Comparison of ENCODE assay signal across 8 cellular contexts in the genomic region with DNA sequence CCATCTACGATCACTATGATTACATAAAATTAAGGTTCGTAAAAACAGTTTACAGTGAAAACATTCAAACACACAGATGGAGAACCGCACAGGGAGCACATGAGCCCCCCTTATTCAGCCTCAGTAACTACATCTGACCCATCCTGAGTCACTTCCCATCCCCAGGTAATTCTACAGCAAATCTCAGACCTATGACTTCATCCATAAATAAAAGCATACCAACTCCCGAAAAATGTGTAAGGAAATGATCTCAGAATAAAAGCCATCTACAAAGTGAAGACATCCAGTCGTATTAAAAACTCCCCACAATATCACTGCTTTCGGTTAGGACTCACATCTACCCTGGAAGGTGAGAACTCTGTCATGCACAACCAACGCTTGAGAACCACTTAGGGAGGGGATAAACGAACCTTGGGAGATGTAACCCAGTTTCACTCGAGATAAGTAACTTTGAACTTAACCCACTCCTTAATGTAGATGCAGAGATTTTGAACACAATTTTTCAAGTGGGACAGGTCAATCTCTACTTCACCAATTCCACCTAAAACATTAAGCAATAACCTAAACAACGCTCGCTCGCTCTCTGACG. TPM values are rescaled to one million over a fixed set of nuclear protein-coding genes. Genes with fewer than 3 reads are reported as not detected.
DNase-seq lines count a peak whose midpoint lies in the region; TF ChIP-seq lines count a peak whose summit lies in the region.

No MANE protein-coding gene starts in this region.

- H3K4me1 ChIP-seq in OCI-LY7 (ENCODE audit: insufficient read depth, low read length, poor library complexity, severe bottlenecking) (peaks cover 28% of the 10 kb centered on the region), ectodermal cell (ENCODE audit: control insufficient read depth, insufficient read depth, low read length) (peaks cover 10% of the 10 kb centered on the region)

- H2AFZ ChIP-seq in OCI-LY7 (ENCODE audit: low read length) (peak overlapping the region; percentile 3; the same call in 1 of the 2 replicates), neural cell (ENCODE audit: low read depth, low read length) (no peak overlapping the region)

- no peaks in the 10 kb centered on the region for H3F3A ChIP-seq in neural cell (ENCODE audit: insufficient read depth, low read length, poor library complexity, severe bottlenecking)

- H3K79me2 ChIP-seq in OCI-LY7 (ENCODE audit: insufficient read depth, low read depth, low read length): peaks cover 40% of the 10 kb centered on the region
- peaks cover 12% of the 10 kb centered on the region for H3K79me2 ChIP-seq in neural cell (replicated peaks; ENCODE audit: insufficient read depth, low read length)

- H3K9me3 ChIP-seq in OCI-LY7 (ENCODE audit: low read length) (no peaks in the 10 kb centered on the region), ectodermal cell (ENCODE audit: control insufficient read depth, low read length) (no peaks in the 10 kb centered on the region), neural cell (ENCODE audit: low read length) (no peaks in the 10 kb centered on the region)

- H3K27ac ChIP-seq in OCI-LY7 (ENCODE audit: low read depth, low read length, poor library complexity, severe bottlenecking) (peak overlapping the region; percentile 58), ectodermal cell (ENCODE audit: insufficient read depth, low read depth, low read length, poor library complexity, severe bottlenecking) (no peak overlapping the region), neural cell (ENCODE audit: low read length) (peak overlapping the region; percentile 83)

- no peak for TF ChIP-seq EP300 in neural cell (conservative IDR thresholded peaks at IDR 0.05; ENCODE audit: poor library complexity, severe bottlenecking)

- CTCF ChIA-PET in OCI-LY7 (lab: Charles Lee; ENCODE audit: unreplicated experiment): no interaction called here

- no peaks in the 10 kb centered on the region for H3K9me2 ChIP-seq in OCI-LY7 (ENCODE audit: insufficient read depth, low read length)
- H3K9me2 ChIP-seq in neural cell (ENCODE audit: insufficient read depth, low read length): no peaks in the 10 kb centered on the region

- H3K9ac ChIP-seq in neural cell (ENCODE audit: low read length): peak overlapping the region; percentile 85

- no peaks in the 10 kb centered on the region for H3K27me3 ChIP-seq in GM06990 (replicated peaks; ENCODE audit: control insufficient read depth, insufficient read depth, low read length)
- H3K27me3 ChIP-seq in ectodermal cell (ENCODE audit: control insufficient read depth, insufficient read depth, low read length, poor library complexity, severe bottlenecking): no peaks in the 10 kb centered on the region
- no peaks in the 10 kb centered on the region for H3K27me3 ChIP-seq in neural cell (ENCODE audit: insufficient read depth, low read depth, low read length)

- TF ChIP-seq RAD21 in neural cell (conservative IDR thresholded peaks at IDR 0.05): no peak

- H3K4me2 ChIP-seq in OCI-LY7 (ENCODE audit: low read length): peak overlapping the region; percentile 89
- peak overlapping the region; percentile 81 for H3K4me2 ChIP-seq in neural cell (ENCODE audit: low read length)

- POLR2A ChIA-PET in OCI-LY7 (lab: Charles Lee): interaction anchor here (1.2 kb wide), 1 partner anchor 20 kb away, joined by 3 read pairs; no protein-coding TSS in a partner anchor

- 41% methylated on average over 13 of the region's 13 CpGs for WGBS in ectodermal cell, 2 experiments

- H4K20me1 ChIP-seq in OCI-LY7 (ENCODE audit: insufficient read depth, low read length) (peaks cover 22% of the 10 kb centered on the region; the same call in 1 of the 2 replicates), neural cell (ENCODE audit: insufficient read depth) (no peaks in the 10 kb centered on the region)

- peaks cover 12% of the 10 kb centered on the region for H3K36me3 ChIP-seq in GM06990 (ENCODE audit: control insufficient read depth, insufficient read depth, low read length)
- peaks cover 46% of the 10 kb centered on the region for H3K36me3 ChIP-seq in OCI-LY7 (ENCODE audit: insufficient read depth, low read length)
- peaks cover 27% of the 10 kb centered on the region for H3K36me3 ChIP-seq in ectodermal cell (ENCODE audit: control insufficient read depth, insufficient read depth, low read length)
- H3K36me3 ChIP-seq in neural cell (ENCODE audit: insufficient read depth, low read length): no peaks in the 10 kb centered on the region

- H3K4me3 ChIP-seq in GM06990 (replicated peaks; ENCODE audit: low read depth, low read length) (peak overlapping the region; percentile 94), OCI-LY7 (ENCODE audit: low read depth, low read length, poor library complexity, severe bottlenecking) (peak overlapping the region; percentile 84), ectodermal cell (ENCODE audit: insufficient read depth, low read depth, low read length) (peak overlapping the region; percentile 60), neural cell (ENCODE audit: low read length) (peak overlapping the region; percentile 89)

- TF ChIP-seq CTCF in GM06990 (IDR thresholded peaks at IDR 0.05; ENCODE audit: insufficient read depth, low read length, poor library complexity, severe bottlenecking) (no peak), OCI-LY7 (conservative IDR thresholded peaks at IDR 0.05; ENCODE audit: low read length) (no peak), neural cell (IDR thresholded peaks at IDR 0.05; ENCODE audit: poor library complexity, severe bottlenecking) (no peak)

- DNase-seq in GM06990 (ENCODE audit: extremely low read depth, insufficient read length) (no peak), OCI-LY7 (ENCODE audit: low spot score) (peak; percentile 27), C1 segment of cervical spinal cord (lab: John Stamatoyannopoulos, UW) (no peak), cerebellar nuclear complex (lab: John Stamatoyannopoulos, UW) (no peak), NCI-H1930 (lab: John Stamatoyannopoulos, UW) (no peak), SIG-M5 (lab: John Stamatoyannopoulos, UW) (no peak)

- BruUV-seq in OCI-LY7 (replicated peaks; lab: Mats Ljungman, UMichigan): no TSS peak

- intact Hi-C loops in OCI-LY7 (cut with micrococcal nuclease; ENCODE audit: unreplicated experiment): no loop called here

TF ChIP-seq in neural cell, 6 proteins besides CTCF, POLR2A, EP300 and RAD21:
- TF ChIP-seq EZH2 (IDR thresholded peaks at IDR 0.05; ENCODE audit: borderline replicate concordance, insufficient read depth, low read length, poor library complexity, severe bottlenecking) (no peak), MXI1 (conservative IDR thresholded peaks at IDR 0.05; ENCODE audit: poor library complexity, severe bottlenecking) (no peak), SMC3 (conservative IDR thresholded peaks at IDR 0.05; ENCODE audit: poor library complexity) (no peak), POLR2AphosphoS5 (IDR thresholded peaks at IDR 0.05) (no peak), TAF1 (IDR thresholded peaks at IDR 0.05; ENCODE audit: low read depth) (no peak)
- TF ChIP-seq, protein P1, sequence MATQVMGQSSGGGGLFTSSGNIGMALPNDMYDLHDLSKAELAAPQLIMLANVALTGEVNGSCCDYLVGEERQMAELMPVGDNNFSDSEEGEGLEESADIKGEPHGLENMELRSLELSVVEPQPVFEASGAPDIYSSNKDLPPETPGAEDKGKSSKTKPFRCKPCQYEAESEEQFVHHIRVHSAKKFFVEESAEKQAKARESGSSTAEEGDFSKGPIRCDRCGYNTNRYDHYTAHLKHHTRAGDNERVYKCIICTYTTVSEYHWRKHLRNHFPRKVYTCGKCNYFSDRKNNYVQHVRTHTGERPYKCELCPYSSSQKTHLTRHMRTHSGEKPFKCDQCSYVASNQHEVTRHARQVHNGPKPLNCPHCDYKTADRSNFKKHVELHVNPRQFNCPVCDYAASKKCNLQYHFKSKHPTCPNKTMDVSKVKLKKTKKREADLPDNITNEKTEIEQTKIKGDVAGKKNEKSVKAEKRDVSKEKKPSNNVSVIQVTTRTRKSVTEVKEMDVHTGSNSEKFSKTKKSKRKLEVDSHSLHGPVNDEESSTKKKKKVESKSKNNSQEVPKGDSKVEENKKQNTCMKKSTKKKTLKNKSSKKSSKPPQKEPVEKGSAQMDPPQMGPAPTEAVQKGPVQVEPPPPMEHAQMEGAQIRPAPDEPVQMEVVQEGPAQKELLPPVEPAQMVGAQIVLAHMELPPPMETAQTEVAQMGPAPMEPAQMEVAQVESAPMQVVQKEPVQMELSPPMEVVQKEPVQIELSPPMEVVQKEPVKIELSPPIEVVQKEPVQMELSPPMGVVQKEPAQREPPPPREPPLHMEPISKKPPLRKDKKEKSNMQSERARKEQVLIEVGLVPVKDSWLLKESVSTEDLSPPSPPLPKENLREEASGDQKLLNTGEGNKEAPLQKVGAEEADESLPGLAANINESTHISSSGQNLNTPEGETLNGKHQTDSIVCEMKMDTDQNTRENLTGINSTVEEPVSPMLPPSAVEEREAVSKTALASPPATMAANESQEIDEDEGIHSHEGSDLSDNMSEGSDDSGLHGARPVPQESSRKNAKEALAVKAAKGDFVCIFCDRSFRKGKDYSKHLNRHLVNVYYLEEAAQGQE (IDR thresholded peaks at IDR 0.05; ENCODE audit: borderline replicate concordance): no peak

RNA-seq across cellular contexts. Expression of gene USP36, which starts 1.3 kb away (rescaled TPM):
- total RNA-seq in OCI-LY7 (2014; rRNA removed; shearing (Covaris generic)): 46.6 and 47.2 TPM in 2 replicates
- total RNA-seq in OCI-LY7 (2022): 113 and 144 TPM in 2 replicates
- 40.6 TPM for polyA plus RNA-seq in ectodermal cell (2013, experiment 1 of 4)
- 47.3 TPM for polyA plus RNA-seq in ectodermal cell (2013, experiment 2 of 4)
- 30.7 TPM for polyA plus RNA-seq in ectodermal cell (2013, experiment 3 of 4)
- polyA plus RNA-seq in ectodermal cell (2013, experiment 4 of 4): 37.5 TPM
- polyA plus RNA-seq in neural cell: 12.8 and 14.4 TPM in 2 replicates
- 17.1 and 22.4 TPM in 2 replicates for polyA minus RNA-seq in neural cell

RNA-seq across cellular contexts. Expression of gene CYTH1, which starts 57.2 kb away (rescaled TPM):
- total RNA-seq in OCI-LY7 (2014; rRNA removed; shearing (Covaris generic)): 73.0 and 88.1 TPM in 2 replicates
- 148 and 156 TPM in 2 replicates for total RNA-seq in OCI-LY7 (2022)
- polyA plus RNA-seq in ectodermal cell (2013, experiment 1 of 4): 20.1 TPM
- polyA plus RNA-seq in ectodermal cell (2013, experiment 2 of 4): 20.4 TPM
- 16.4 TPM for polyA plus RNA-seq in ectodermal cell (2013, experiment 3 of 4)
- 17.1 TPM for polyA plus RNA-seq in ectodermal cell (2013, experiment 4 of 4)
- polyA plus RNA-seq in neural cell: 120 and 131 TPM in 2 replicates
- 99.0 and 99.1 TPM in 2 replicates for polyA minus RNA-seq in neural cell
